ENCODE assay signal across 26 cellular contexts in the genomic region with DNA sequence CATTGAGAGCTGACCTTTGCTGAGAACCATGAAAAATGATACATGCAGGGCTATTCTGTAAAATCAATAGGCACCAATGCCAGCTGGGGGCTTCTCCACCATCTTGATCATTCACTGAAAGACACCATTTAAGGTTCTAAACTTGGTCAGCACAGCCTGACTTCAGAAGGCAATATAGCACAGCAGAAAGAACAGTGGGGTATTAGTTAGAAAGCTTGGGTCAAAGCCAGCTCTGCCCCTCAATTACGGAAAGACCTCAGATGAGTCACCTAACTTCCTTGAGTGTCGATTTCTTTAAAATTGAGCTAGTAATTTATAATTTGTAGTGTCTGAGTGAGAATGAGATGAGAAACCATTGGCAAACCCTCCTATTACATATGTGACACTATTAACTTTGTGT. TPM values are rescaled to one million over a fixed set of nuclear protein-coding genes. Genes with fewer than 3 reads are reported as not detected.
A peak's percentile ranks its signal among the peaks of the same experiment; 100 is the strongest.
DNase-seq lines count a peak whose midpoint lies in the region; ATAC-seq, FAIRE-seq and TF ChIP-seq lines count a peak whose summit lies in the region.
"Had no signal": no experiment of that assay in that cellular context is flagged by ENCODE, and none has a peak within 500 bp of the region (broad histone marks: within the 10 kb centered on the region; RNA-seq: fewer than 3 reads in every experiment).

No MANE protein-coding gene starts in this region.

- no peaks in the 10 kb centered on the region for H3K9me2 ChIP-seq in SK-N-SH

- H3K27me3 ChIP-seq in SK-N-SH (ENCODE audit: insufficient read depth) (no peaks in the 10 kb centered on the region), astrocyte (ENCODE audit: insufficient read depth, low read length) (no peaks in the 10 kb centered on the region), muscle layer of duodenum (ENCODE audit: low read depth, low read length) (peaks cover 8% of the 10 kb centered on the region)
- H3K27me3 ChIP-seq: MG63, testis had no signal

- peak overlapping the region; percentile 95 for H3K4me3 Mint-ChIP-seq in astrocyte (ENCODE audit: unreplicated experiment)
- no peak overlapping the region for H3K4me3 Mint-ChIP-seq in natural killer cell treated with Interleukin-12 subunit alpha and Interleukin-12 subunit beta and Interleukin-15 and Interleukin-18, amount 100 ng/mL, for 72 hours
- H3K4me3 Mint-ChIP-seq: activated CD4-positive, alpha-beta memory T cell treated with anti-CD3 and anti-CD28 coated beads, Interleukin-2, amount 10 ng/mL, durations not matched to agents 7 days and 5 days; stimulated activated naive B cell treated with anti-CD40 and anti-IgM and Interleukin-4, amounts not matched to agents 10 μg/mL and 1 μg/mL and 100 μg/mL, for 72 hours had no signal

- peak overlapping the region; percentile 88 for H3K27ac Mint-ChIP-seq in astrocyte (ENCODE audit: unreplicated experiment)
- no peak overlapping the region for H3K27ac Mint-ChIP-seq in natural killer cell treated with Interleukin-12 subunit alpha and Interleukin-12 subunit beta and Interleukin-15 and Interleukin-18, amount 100 ng/mL, for 72 hours
- H3K27ac Mint-ChIP-seq: activated CD4-positive, alpha-beta memory T cell treated with anti-CD3 and anti-CD28 coated beads, Interleukin-2, amount 10 ng/mL, durations not matched to agents 7 days and 5 days; stimulated activated naive B cell treated with anti-CD40 and anti-IgM and Interleukin-4, amounts not matched to agents 10 μg/mL and 1 μg/mL and 100 μg/mL, for 72 hours had no signal

- H3K4me1 Mint-ChIP-seq in astrocyte (ENCODE audit: low read depth, unreplicated experiment), result peaks cover 54% of the 10 kb centered on the region
- H3K4me1 Mint-ChIP-seq in natural killer cell treated with Interleukin-12 subunit alpha and Interleukin-12 subunit beta and Interleukin-15 and Interleukin-18, amount 100 ng/mL, for 72 hours (ENCODE audit: low read depth in 2 of 2), result peaks cover 0 to 8% of the 10 kb centered on the region in 2 donors
- H3K4me1 Mint-ChIP-seq: activated CD4-positive, alpha-beta memory T cell treated with anti-CD3 and anti-CD28 coated beads, Interleukin-2, amount 10 ng/mL, durations not matched to agents 7 days and 5 days; stimulated activated naive B cell treated with anti-CD40 and anti-IgM and Interleukin-4, amounts not matched to agents 10 μg/mL and 1 μg/mL and 100 μg/mL, for 72 hours had no signal

- CTCF ChIA-PET in SK-N-SH (lab: Yijun Ruan, JAX), result no interaction called here

- H3K9me3 ChIP-seq in SK-N-SH (no peaks in the 10 kb centered on the region), astrocyte (ENCODE audit: insufficient read depth, low read depth, low read length) (no peaks in the 10 kb centered on the region), muscle layer of duodenum (ENCODE audit: control insufficient read depth in 1 of 2, low read length in 2 of 2) (no peaks in the 10 kb centered on the region)
- H3K9me3 ChIP-seq: adrenal gland, BE2C, heart right ventricle, MG63, psoas muscle, testis had no signal

- H3K4me1 ChIP-seq in SK-N-SH (ENCODE audit: control insufficient read depth in 1 of 2, insufficient read depth in 2 of 2, low read depth in 1 of 2, low read length in 1 of 2) (peaks cover 10 to 25% of the 10 kb centered on the region in 2 experiments; a peak in 3 of 4 replicates), astrocyte (ENCODE audit: insufficient read depth, low read length) (peaks cover 43% of the 10 kb centered on the region), muscle layer of duodenum (ENCODE audit: control insufficient read depth in 1 of 2, insufficient read depth in 2 of 2, low read length in 2 of 2) (peaks cover 0 to 6% of the 10 kb centered on the region in 2 donors)
- H3K4me1 ChIP-seq: BE2C, psoas muscle had no signal

- no peak for DNase-seq in SK-N-SH
- no peak for DNase-seq in astrocyte (ENCODE audit: low read depth)
- DNase-seq in NCI-H1048 (lab: John Stamatoyannopoulos, UW), result no peak
- DNase-seq in DMS79 (lab: John Stamatoyannopoulos, UW), result no peak
- no peak for DNase-seq in T-helper 9 cell
- DNase-seq in natural killer cell treated with Interleukin-12 subunit alpha and Interleukin-12 subunit beta and Interleukin-15 and Interleukin-18, amount 100 ng/mL, for 72 hours (ENCODE audit: low spot score), result no peak
- DNase-seq: 8988T; activated CD4-positive, alpha-beta memory T cell treated with anti-CD3 and anti-CD28 coated beads, Interleukin-2, amount 10 ng/mL, durations not matched to agents 7 days and 5 days; activated effector memory CD4-positive, alpha-beta T cell treated with anti-CD3 and anti-CD28 coated beads, Interleukin-2, amount 50 U/mL, for 16 hours; activated T-cell treated with anti-CD3 and anti-CD28 coated beads for 4 hours; adrenal gland; BE2C; dermis blood vessel endothelial cell; heart right ventricle; midbrain; NCI-H1694; NCI-H2171; NCI-H526; psoas muscle; small intestine; stimulated activated naive B cell treated with anti-CD40 and anti-IgM and Interleukin-4, amounts not matched to agents 10 μg/mL and 1 μg/mL and 100 μg/mL, for 72 hours; testis had no signal

- H4K20me1 ChIP-seq in SK-N-SH (ENCODE audit: insufficient read depth), result peaks cover 12% of the 10 kb centered on the region; the same call in 1 of the 2 replicates
- peaks cover 23% of the 10 kb centered on the region for H4K20me1 ChIP-seq in astrocyte (ENCODE audit: insufficient read depth, low read length)

- ATAC-seq in SK-N-SH treated with all-trans-retinoic acid at 6 μM for 48 hours, result no peak
- ATAC-seq in natural killer cell treated with Interleukin-12 subunit alpha and Interleukin-12 subunit beta and Interleukin-15 and Interleukin-18, amount 100 ng/mL, for 72 hours, result no peak
- ATAC-seq: heart right ventricle; left lobe of liver; psoas muscle; stimulated activated naive B cell treated with anti-CD40 and anti-IgM and Interleukin-4, amounts not matched to agents 10 μg/mL and 1 μg/mL and 100 μg/mL, for 72 hours had no signal

- peaks cover 32% of the 10 kb centered on the region for H3K36me3 Mint-ChIP-seq in astrocyte (ENCODE audit: low read depth, unreplicated experiment)
- no peaks in the 10 kb centered on the region for H3K36me3 Mint-ChIP-seq in natural killer cell treated with Interleukin-12 subunit alpha and Interleukin-12 subunit beta and Interleukin-15 and Interleukin-18, amount 100 ng/mL, for 72 hours
- H3K36me3 Mint-ChIP-seq: stimulated activated naive B cell treated with anti-CD40 and anti-IgM and Interleukin-4, amounts not matched to agents 10 μg/mL and 1 μg/mL and 100 μg/mL, for 72 hours had no signal

- peaks cover 75% of the 10 kb centered on the region for H3F3A ChIP-seq in SK-N-SH (replicated peaks; ENCODE audit: insufficient read depth)

- no peak overlapping the region for H2AFZ ChIP-seq in SK-N-SH (ENCODE audit: low read depth)
- H2AFZ ChIP-seq in astrocyte (ENCODE audit: low read depth, low read length), result no peak overlapping the region

- H3K4me3 ChIP-seq in SK-N-SH (ENCODE audit: low read depth in 2 of 2, low read length in 1 of 2) (peak overlapping the region; percentile 16 to 70; a peak in 2 of 4 replicates), astrocyte (ENCODE audit: insufficient read depth, low read depth, low read length) (peak overlapping the region; percentile 73), muscle layer of duodenum (ENCODE audit: low read depth in 1 of 2, low read length in 2 of 2) (peak overlapping the region in 1 of 2 donors; percentile 64)
- H3K4me3 ChIP-seq: adrenal gland, heart right ventricle, MG63, psoas muscle, testis had no signal

- H3K79me2 ChIP-seq in SK-N-SH (ENCODE audit: insufficient read depth) (peaks cover 84% of the 10 kb centered on the region), astrocyte (ENCODE audit: insufficient read depth, low read length) (peaks cover 71% of the 10 kb centered on the region)

- 18% methylated on average over 2 of the region's 2 CpGs for WGBS in SK-N-SH (ENCODE audit: low lambda C conversion rate)

- H3K36me3 ChIP-seq in SK-N-SH (replicated peaks in 1 of 2; ENCODE audit: control insufficient read depth in 1 of 2, insufficient read depth in 2 of 2, low read length in 1 of 2) (peaks cover 35 to 47% of the 10 kb centered on the region in 2 experiments), astrocyte (ENCODE audit: insufficient read depth, low read length) (peaks cover 11% of the 10 kb centered on the region), muscle layer of duodenum (ENCODE audit: control insufficient read depth in 1 of 2, insufficient read depth in 2 of 2, low read length in 2 of 2) (peaks cover 10 to 11% of the 10 kb centered on the region in 2 donors)
- H3K36me3 ChIP-seq: adrenal gland, BE2C, heart right ventricle, MG63 had no signal

- TF ChIP-seq EP300 in SK-N-SH (IDR thresholded peaks at IDR 0.05; ENCODE audit: borderline replicate concordance in 1 of 2, low read depth in 1 of 2, low read length in 1 of 2), result no peak

- H3K4me2 ChIP-seq in SK-N-SH, result peak overlapping the region; percentile 76; the same call in 1 of the 2 replicates
- peak overlapping the region; percentile 92 for H3K4me2 ChIP-seq in astrocyte (ENCODE audit: low read length)

- POLR2A ChIA-PET in SK-N-SH (lab: Yijun Ruan, JAX), result no interaction called here

- peaks cover 3% of the 10 kb centered on the region for H3K9me3 Mint-ChIP-seq in astrocyte (ENCODE audit: unreplicated experiment)
- no peaks in the 10 kb centered on the region for H3K9me3 Mint-ChIP-seq in natural killer cell treated with Interleukin-12 subunit alpha and Interleukin-12 subunit beta and Interleukin-15 and Interleukin-18, amount 100 ng/mL, for 72 hours
- H3K9me3 Mint-ChIP-seq: activated CD4-positive, alpha-beta memory T cell treated with anti-CD3 and anti-CD28 coated beads, Interleukin-2, amount 10 ng/mL, durations not matched to agents 7 days and 5 days; stimulated activated naive B cell treated with anti-CD40 and anti-IgM and Interleukin-4, amounts not matched to agents 10 μg/mL and 1 μg/mL and 100 μg/mL, for 72 hours had no signal

- no peak for TF ChIP-seq CTCF in SK-N-SH (IDR thresholded peaks at IDR 0.05)
- no peak for TF ChIP-seq CTCF in astrocyte (IDR thresholded peaks at IDR 0.05; ENCODE audit: insufficient read depth, low read depth, low read length)

- H3K27ac ChIP-seq in SK-N-SH (ENCODE audit: low read depth in 2 of 2, low read length in 1 of 2) (peak overlapping the region in 1 of 2 experiments; percentile 92; a peak in 3 of 4 replicates), astrocyte (ENCODE audit: low read depth, low read length) (peak overlapping the region; percentile 89), muscle layer of duodenum (ENCODE audit: low read length) (peak overlapping the region; percentile 92)
- H3K27ac ChIP-seq: adrenal gland, heart right ventricle, psoas muscle, testis had no signal

- FAIRE-seq in astrocyte (lab: Jason Lieb, UNC), result no peak
- FAIRE-seq: small intestine had no signal

- TF ChIP-seq RAD21 in SK-N-SH (IDR thresholded peaks at IDR 0.05; ENCODE audit: low read length), result no peak

- H3K9ac ChIP-seq in SK-N-SH (no peak overlapping the region; the same call in 1 of the 2 replicates), astrocyte (ENCODE audit: low read length) (peak overlapping the region; percentile 87)

- no peaks in the 10 kb centered on the region for H3K27me3 Mint-ChIP-seq in astrocyte (ENCODE audit: low read depth, unreplicated experiment)
- peaks cover 32 to 61% of the 10 kb centered on the region in 2 donors for H3K27me3 Mint-ChIP-seq in natural killer cell treated with Interleukin-12 subunit alpha and Interleukin-12 subunit beta and Interleukin-15 and Interleukin-18, amount 100 ng/mL, for 72 hours

RNA-seq across cellular contexts. Expression of gene TNC, which starts 3.4 kb away (rescaled TPM):
- 572 and 805 TPM in 2 replicates for polyA plus RNA-seq in SK-N-SH (2012; rRNA removed)
- polyA plus RNA-seq in SK-N-SH (2012; cell fraction: cytosol; rRNA removed), result 444 and 596 TPM in 2 replicates
- polyA plus RNA-seq in SK-N-SH (2012; cell fraction: nucleus; rRNA removed), result 772 and 1,095 TPM in 2 replicates
- total RNA-seq in astrocyte, result 747 and 1,099 TPM in 2 replicates
- under 1 TPM in 1 of 2 donors, not detected in 1; 0.64 TPM for total RNA-seq in natural killer cell treated with Interleukin-12 subunit alpha and Interleukin-12 subunit beta and Interleukin-15 and Interleukin-18, amount 100 ng/mL, for 72 hours

Comparison
In these comparisons a context has a peak if more than half of its experiments do, and no peak if none do; other contexts are left out.
1. RNA of gene TNC, which starts 3.4 kb away (total RNA-seq): 747 to 1,099 TPM in astrocyte; 0.64 TPM in natural killer cell treated with Interleukin-12 subunit alpha and Interleukin-12 subunit beta and Interleukin-15 and Interleukin-18, amount 100 ng/mL, for 72 hours; every median in the first group is over 100 times any median in the second.